ENCODE assay signal across 1 cellular context in genomic region chr12:83199069-83199468, GRCh38.
TF ChIP-seq lines count a peak whose summit lies in the region.

No MANE protein-coding gene starts in this region.

TF ChIP-seq in HepG2, 621 proteins besides CTCF, POLR2A, EP300 and RAD21 (continued from another document):
- no peak for TF ChIP-seq HNF1A (IDR thresholded peaks at IDR 0.05; ENCODE audit: low read depth)
- no peak for TF ChIP-seq HNF1A (CRISPR knock-in tag; IDR thresholded peaks at IDR 0.05; ENCODE audit: borderline replicate concordance)
- no peak for TF ChIP-seq ZNF407 (CRISPR knock-in tag; IDR thresholded peaks at IDR 0.05; ENCODE audit: not compliant biosample characterization)
- no peak for TF ChIP-seq ZMAT3 (CRISPR knock-in tag; conservative IDR thresholded peaks at IDR 0.05)
- TF ChIP-seq CC2D1A (CRISPR knock-in tag; IDR thresholded peaks at IDR 0.05), result no peak
- no peak for TF ChIP-seq SATB2 (CRISPR knock-in tag; IDR thresholded peaks at IDR 0.05)
- no peak for TF ChIP-seq ARNT2 (CRISPR knock-in tag; IDR thresholded peaks at IDR 0.05; ENCODE audit: low read depth)
- TF ChIP-seq TBP (CRISPR knock-in tag; IDR thresholded peaks at IDR 0.05), result no peak
TF ChIP-seq in HepG2: peak in this region for 0.
